ENCODE assay signal across 8 cellular contexts in the genomic region with DNA sequence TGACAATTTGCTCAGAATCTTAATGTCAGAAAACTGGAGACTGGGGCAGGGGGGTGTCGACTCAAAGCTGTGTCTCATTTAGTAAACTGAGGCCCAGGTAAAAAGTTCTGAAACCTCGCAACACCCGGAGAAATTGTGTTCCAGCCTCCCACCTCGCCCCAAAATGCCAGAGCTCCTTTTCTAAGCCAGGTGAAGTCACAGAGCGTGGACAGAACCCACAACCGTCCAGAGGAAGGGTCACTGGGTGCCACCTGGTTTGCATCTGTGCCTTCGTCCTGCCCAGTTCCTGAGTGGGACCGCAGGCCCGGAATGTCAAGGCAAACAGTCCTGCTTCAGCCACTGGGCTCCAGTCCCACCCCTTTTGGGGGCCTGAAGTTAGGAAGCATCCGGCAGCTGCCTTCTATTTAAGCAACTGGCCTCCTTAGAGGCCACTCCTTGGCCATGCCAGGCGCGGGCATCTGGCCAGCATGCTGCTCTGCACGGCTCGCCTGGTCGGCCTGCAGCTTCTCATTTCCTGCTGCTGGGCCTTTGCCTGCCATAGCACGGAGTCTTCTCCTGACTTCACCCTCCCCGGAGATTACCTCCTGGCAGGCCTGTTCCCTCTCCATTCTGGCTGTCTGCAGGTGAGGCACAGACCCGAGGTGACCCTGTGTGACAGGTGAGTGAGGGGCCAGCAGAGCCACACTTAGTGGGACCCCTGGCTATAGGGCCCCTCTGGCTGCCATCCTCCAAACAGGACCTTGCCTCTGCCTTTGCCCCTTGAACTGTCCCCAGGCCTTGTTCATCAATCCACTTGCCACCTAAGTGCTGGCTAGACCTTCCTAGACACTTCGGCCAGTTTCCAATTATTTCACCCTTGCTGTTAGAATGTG. TPM values are rescaled to one million over a fixed set of nuclear protein-coding genes. Genes with fewer than 3 reads are reported as not detected.
DNase-seq lines count a peak whose midpoint lies in the region; ATAC-seq and TF ChIP-seq lines count a peak whose summit lies in the region.

TAS1R1 (plus strand) TSS at position 401 of the 872 bp plus-strand sequence; CDS start at position 468, 67 bp downstream.

- peak within 1 kb of the TSS; percentile 58 to 74 (median 67) for H3K27ac Mint-ChIP-seq in CD4-positive, CD25-positive, alpha-beta regulatory T cell
- H3K27ac Mint-ChIP-seq in endodermal cell: peak within 1 kb of the TSS; percentile 48

- H3K4me3 ChIP-seq in CD4-positive, CD25-positive, alpha-beta regulatory T cell (ENCODE audit: low read depth, low read length): peak within 1 kb of the TSS; percentile 77
- H3K4me3 ChIP-seq in NT2/D1 (ENCODE audit: insufficient read length, low read depth) (peak within 1 kb of the TSS; percentile 93), endodermal cell (ENCODE audit: low read length) (peak within 1 kb of the TSS; percentile 88), muscle layer of duodenum (ENCODE audit: low read depth in 1 of 2, low read length in 2 of 2) (peak within 1 kb of the TSS; percentile 76 to 100)

- H3K36me3 ChIP-seq in CD4-positive, CD25-positive, alpha-beta regulatory T cell (ENCODE audit: control insufficient read depth, insufficient read depth, low read length): peaks cover 6% of the 10 kb centered on the region
- H3K36me3 ChIP-seq in NT2/D1 (ENCODE audit: insufficient read depth, insufficient read length, low read length): peaks cover 12% of the 10 kb centered on the region
- peaks cover 8% of the 10 kb centered on the region for H3K36me3 ChIP-seq in endodermal cell (ENCODE audit: control insufficient read depth, insufficient read depth, low read length)
- peaks cover 0 to 8% of the 10 kb centered on the region in 2 donors for H3K36me3 ChIP-seq in muscle layer of duodenum (ENCODE audit: control insufficient read depth in 1 of 2, insufficient read depth in 2 of 2, low read length in 2 of 2)

- peaks cover 5 to 32% (median 10%) of the 10 kb centered on the region in 4 donors for H3K4me1 Mint-ChIP-seq in CD4-positive, CD25-positive, alpha-beta regulatory T cell
- peaks cover 8% of the 10 kb centered on the region for H3K4me1 Mint-ChIP-seq in endodermal cell

- no peaks in the 10 kb centered on the region for H3K27me3 ChIP-seq in CD4-positive, CD25-positive, alpha-beta regulatory T cell (ENCODE audit: control insufficient read depth, insufficient read depth, low read length)
- H3K27me3 ChIP-seq in NT2/D1 (ENCODE audit: insufficient read depth, insufficient read length) (no peaks in the 10 kb centered on the region), endodermal cell (ENCODE audit: control insufficient read depth, insufficient read depth, low read length, poor library complexity, severe bottlenecking) (no peaks in the 10 kb centered on the region), muscle layer of duodenum (ENCODE audit: low read depth, low read length) (no peaks in the 10 kb centered on the region)

- H3K4me3 Mint-ChIP-seq in CD4-positive, CD25-positive, alpha-beta regulatory T cell: peak within 1 kb of the TSS; percentile 79 to 87 (median 82)
- peak within 1 kb of the TSS; percentile 78 for H3K4me3 Mint-ChIP-seq in endodermal cell

- ATAC-seq in CD4-positive, CD25-positive, alpha-beta regulatory T cell (ENCODE audit: low read depth in 2 of 2): no peak
- ATAC-seq in HG02938 (IDR thresholded peaks at IDR 0.05; ENCODE audit: unreplicated experiment): no peak

- H3K27me3 Mint-ChIP-seq in CD4-positive, CD25-positive, alpha-beta regulatory T cell: peaks cover 11% of the 10 kb centered on the region
- H3K27me3 Mint-ChIP-seq in endodermal cell (ENCODE audit: insufficient read depth): no peaks in the 10 kb centered on the region

- no peaks in the 10 kb centered on the region for H3K9me3 ChIP-seq in CD4-positive, CD25-positive, alpha-beta regulatory T cell (ENCODE audit: control insufficient read depth in 2 of 2, low read length in 2 of 2)
- H3K9me3 ChIP-seq in NT2/D1 (ENCODE audit: insufficient read depth, low read length): no peaks in the 10 kb centered on the region
- H3K9me3 ChIP-seq in endodermal cell (ENCODE audit: control insufficient read depth, low read length): no peaks in the 10 kb centered on the region
- H3K9me3 ChIP-seq in muscle layer of duodenum (ENCODE audit: control insufficient read depth in 1 of 2, low read length in 2 of 2): no peaks in the 10 kb centered on the region

- peak within 1 kb of the TSS; percentile 90 for H3K9ac ChIP-seq in NT2/D1 (ENCODE audit: insufficient read length, low read depth)
- peak within 1 kb of the TSS; percentile 92 for H3K9ac ChIP-seq in endodermal cell (ENCODE audit: extremely low read depth, low read length, poor library complexity, severe bottlenecking)

- 86 to 93% methylated on average over 16 to 19 of the region's 19 CpGs for WGBS in endodermal cell (ENCODE audit: insufficient coverage in 1 of 2, insufficient read length in 1 of 2), 2 experiments

- H3K4me1 ChIP-seq in CD4-positive, CD25-positive, alpha-beta regulatory T cell (ENCODE audit: control insufficient read depth, insufficient read depth, low read length, poor library complexity, severe bottlenecking): peaks cover 21% of the 10 kb centered on the region
- no peaks in the 10 kb centered on the region for H3K4me1 ChIP-seq in NT2/D1 (ENCODE audit: insufficient read depth, insufficient read length)
- no peaks in the 10 kb centered on the region for H3K4me1 ChIP-seq in endodermal cell (ENCODE audit: control insufficient read depth, insufficient read depth, low read length)
- peaks cover 6 to 21% of the 10 kb centered on the region in 2 donors for H3K4me1 ChIP-seq in muscle layer of duodenum (ENCODE audit: control insufficient read depth in 1 of 2, insufficient read depth in 2 of 2, low read length in 2 of 2)

- no peak for TF ChIP-seq CTCF in endodermal cell (conservative IDR thresholded peaks at IDR 0.05)

- peaks cover 3% of the 10 kb centered on the region for H3K36me3 Mint-ChIP-seq in CD4-positive, CD25-positive, alpha-beta regulatory T cell
- H3K36me3 Mint-ChIP-seq in endodermal cell (ENCODE audit: low read depth): peaks cover 8% of the 10 kb centered on the region

- H3K27ac ChIP-seq in CD4-positive, CD25-positive, alpha-beta regulatory T cell (ENCODE audit: insufficient read depth, low read length, poor library complexity, severe bottlenecking): peak within 1 kb of the TSS; percentile 67
- H3K27ac ChIP-seq in endodermal cell (ENCODE audit: low read depth, low read length) (peak within 1 kb of the TSS; percentile 44), muscle layer of duodenum (ENCODE audit: low read length) (peak within 1 kb of the TSS; percentile 39)

- no peak for DNase-seq in CD4-positive, CD25-positive, alpha-beta regulatory T cell
- DNase-seq in NT2/D1 (ENCODE audit: low read depth, low spot score) (no peak), endodermal cell (peak; percentile 50), AML-193 (lab: John Stamatoyannopoulos, UW) (no peak), MV-4-11 (lab: John Stamatoyannopoulos, UW) (no peak), NCI-H524 (lab: John Stamatoyannopoulos, UW) (no peak)

- no peaks in the 10 kb centered on the region for H3K9me3 Mint-ChIP-seq in CD4-positive, CD25-positive, alpha-beta regulatory T cell
- H3K9me3 Mint-ChIP-seq in endodermal cell: no peaks in the 10 kb centered on the region

RNA-seq across cellular contexts. Expression of gene TAS1R1, which starts in this region (rescaled TPM):
- not detected for total RNA-seq in CD4-positive, CD25-positive, alpha-beta regulatory T cell
- polyA plus RNA-seq in CD4-positive, CD25-positive, alpha-beta regulatory T cell: under 1 TPM in 1 of 4 donors, not detected in 3; 0.09 TPM
- total RNA-seq in endodermal cell: under 1 TPM; 0.31 to 0.51 TPM
- not detected for polyA plus RNA-seq in endodermal cell (2013, experiment 1 of 2)
- polyA plus RNA-seq in endodermal cell (2013, experiment 2 of 2): not detected

Comparison
In these comparisons a context has a peak if more than half of its experiments do, and no peak if none do; other contexts are left out.
1. Peak in DNase-seq, H3K4me3 ChIP-seq, H3K27ac ChIP-seq and H3K9ac ChIP-seq in endodermal cell; RNA of the gene not detected or under 1 TPM.